8 cellular contexts compared by ENCODE assay signal in genomic region chr12:92928962-92929915, GRCh38. TPM values are rescaled to one million over a fixed set of nuclear protein-coding genes. Genes with fewer than 3 reads are reported as not detected.
DNase-seq lines count a peak whose midpoint lies in the region; ATAC-seq and TF ChIP-seq lines count a peak whose summit lies in the region.

TSS of gene EEA1 (minus strand) at chr12:92929295. CDS start at chr12:92929066, 229 bp downstream.

- no peaks in the 10 kb centered on the region for H3K9me3 ChIP-seq in mucosa of rectum (ENCODE audit: control insufficient read depth in 2 of 2, low read length in 2 of 2)

- DNase-seq in DMS153 (lab: John Stamatoyannopoulos, UW) (peak; percentile 96), OCI-M2 (lab: John Stamatoyannopoulos, UW; ENCODE audit: unreplicated experiment) (peak; percentile 29), activated T-cell treated with anti-CD3 and anti-CD28 coated beads for 48 hours (ENCODE audit: low read depth) (peak; percentile 97), epithelial cell of proximal tubule (ENCODE audit: low read depth) (peak; percentile 45)
- peak; percentile 97 for DNase-seq in stimulated activated CD8-positive, alpha-beta memory T cell treated with anti-CD3 and anti-CD28 coated beads, Interleukin-4, amount 100 ng/mL, for 48 hours

- H3K36me3 Mint-ChIP-seq in IgD-negative memory B cell: no peaks in the 10 kb centered on the region

- no peak for TF ChIP-seq CTCF in epithelial cell of proximal tubule (conservative IDR thresholded peaks at IDR 0.05; ENCODE audit: low read depth, low read length)

- peak within 1 kb of the TSS; percentile 95 to 96 (median 95) for H3K27ac Mint-ChIP-seq in IgD-negative memory B cell

- no peaks in the 10 kb centered on the region for H3K36me3 ChIP-seq in mucosa of rectum (ENCODE audit: control insufficient read depth in 2 of 2, insufficient read depth in 2 of 2, low read length in 2 of 2)

- H3K9me3 Mint-ChIP-seq in IgD-negative memory B cell: no peaks in the 10 kb centered on the region

- ATAC-seq in GM21529 (IDR thresholded peaks at IDR 0.05; ENCODE audit: unreplicated experiment): peak; percentile 86

- peaks cover 25 to 29% (median 27%) of the 10 kb centered on the region in 3 donors for H3K4me1 Mint-ChIP-seq in IgD-negative memory B cell

- H3K27me3 ChIP-seq in mucosa of rectum (ENCODE audit: control insufficient read depth in 2 of 2, insufficient read depth in 2 of 2, low read length in 2 of 2): no peaks in the 10 kb centered on the region

- no peaks in the 10 kb centered on the region for H3K27me3 Mint-ChIP-seq in IgD-negative memory B cell

- H3K4me3 ChIP-seq in epithelial cell of proximal tubule (ENCODE audit: low read depth, low read length) (peak within 1 kb of the TSS; percentile 76), mucosa of rectum (ENCODE audit: low read length in 2 of 2) (peak within 1 kb of the TSS; percentile 91 to 95)

- peak within 1 kb of the TSS; percentile 94 to 97 for H3K27ac ChIP-seq in mucosa of rectum (ENCODE audit: low read depth in 2 of 2, low read length in 2 of 2)

- H3K4me3 Mint-ChIP-seq in IgD-negative memory B cell: peak within 1 kb of the TSS; percentile 88 to 96 (median 95)

- H3K4me1 ChIP-seq in mucosa of rectum (ENCODE audit: control insufficient read depth in 2 of 2, insufficient read depth in 2 of 2, low read length in 2 of 2): peaks cover 12 to 14% of the 10 kb centered on the region in 2 donors

- peak within 1 kb of the TSS; percentile 93 to 99 for H3K9ac ChIP-seq in mucosa of rectum (ENCODE audit: low read depth in 1 of 2, low read length in 2 of 2)

RNA-seq across cellular contexts. Expression of gene EEA1, which starts in this region (rescaled TPM):
- 20.5 TPM for polyA plus RNA-seq in IgD-negative memory B cell
- total RNA-seq in epithelial cell of proximal tubule: 6.6 TPM in 2 replicates

Comparison
In these comparisons a context has a peak if more than half of its experiments do, and no peak if none do; other contexts are left out.
1. Peak in every context shown above with its lines: DNase-seq, ATAC-seq, H3K4me3 ChIP-seq and H3K27ac ChIP-seq.
2. DNase-seq: peak in every context shown above with its lines; median percentile 97 in activated T-cell treated with anti-CD3 and anti-CD28 coated beads for 48 hours; 97 in stimulated activated CD8-positive, alpha-beta memory T cell treated with anti-CD3 and anti-CD28 coated beads, Interleukin-4, amount 100 ng/mL, for 48 hours; 96 in DMS153; 45 in epithelial cell of proximal tubule; 29 in OCI-M2.